20 cellular contexts compared by ENCODE assay signal in the genomic region with DNA sequence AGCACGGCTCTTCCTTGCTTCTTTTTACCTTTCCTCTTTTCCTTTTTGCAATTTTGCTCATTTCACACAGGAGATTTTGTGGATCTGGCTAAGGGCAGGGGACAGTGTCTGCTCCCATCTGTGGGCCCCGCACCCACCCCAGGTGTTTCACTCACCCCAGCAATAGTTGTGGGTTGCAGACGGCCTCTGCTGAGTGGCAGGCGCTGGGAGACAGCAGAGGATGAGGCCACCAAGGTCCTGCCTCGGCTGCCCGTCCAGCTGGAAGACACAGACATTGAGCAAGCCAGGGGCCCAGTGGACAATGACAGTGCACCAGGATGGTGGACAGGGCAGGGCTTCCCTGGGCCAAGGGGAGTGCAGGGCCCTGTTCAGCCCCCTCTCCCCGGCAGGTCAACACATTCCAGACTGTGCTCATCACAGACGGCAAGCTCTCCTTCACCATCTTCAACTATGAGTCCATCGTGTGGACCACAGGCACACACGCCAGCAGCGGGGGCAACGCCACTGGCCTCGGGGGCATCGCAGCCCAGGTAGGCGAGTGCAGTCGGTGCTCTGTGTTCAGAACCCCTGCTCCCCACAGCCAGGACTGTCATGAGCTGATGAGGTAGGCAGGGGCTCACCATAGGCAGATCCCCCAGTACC.
"Had no signal": no experiment of that assay in that cellular context is flagged by ENCODE, and none has a peak within 500 bp of the region (broad histone marks: within the 10 kb centered on the region; RNA-seq: fewer than 3 reads in every experiment).

No MANE protein-coding gene starts in this region.

- H3K27ac Mint-ChIP-seq: natural killer cell treated with Interleukin-12 subunit alpha and Interleukin-12 subunit beta and Interleukin-15 and Interleukin-18, amount 100 ng/mL, for 72 hours; stimulated activated naive CD8-positive, alpha-beta T cell treated with anti-CD3 and anti-CD28 coated beads, Interleukin-15, Interleukin-2, amounts not matched to agents 100 ng/mL and 50 ng/mL, for 24 hours had no signal

- H3K4me3 Mint-ChIP-seq: natural killer cell treated with Interleukin-12 subunit alpha and Interleukin-12 subunit beta and Interleukin-15 and Interleukin-18, amount 100 ng/mL, for 72 hours; stimulated activated naive CD8-positive, alpha-beta T cell treated with anti-CD3 and anti-CD28 coated beads, Interleukin-15, Interleukin-2, amounts not matched to agents 100 ng/mL and 50 ng/mL, for 24 hours had no signal

- H3K4me3 ChIP-seq: mucosa of descending colon, psoas muscle, spleen, suprapubic skin had no signal

- H3K36me3 Mint-ChIP-seq: natural killer cell treated with Interleukin-12 subunit alpha and Interleukin-12 subunit beta and Interleukin-15 and Interleukin-18, amount 100 ng/mL, for 72 hours had no signal

- H3K9me3 ChIP-seq: mucosa of descending colon, psoas muscle, suprapubic skin had no signal

- ATAC-seq: left colon; mucosa of descending colon; natural killer cell treated with Interleukin-12 subunit alpha and Interleukin-12 subunit beta and Interleukin-15 and Interleukin-18, amount 100 ng/mL, for 72 hours; psoas muscle; sciatic nerve had no signal

- H3K4me1 ChIP-seq: psoas muscle had no signal

- DNase-seq: activated CD4-positive, alpha-beta T cell treated with anti-CD3 and anti-CD28 coated beads, Interleukin-2, amount 50 U/mL, for 48 hours; activated CD4-positive, CD25-positive, alpha-beta regulatory T cell treated with anti-CD3 and anti-CD28 coated beads, Interleukin-2, amount 50 U/mL, for 72 hours; activated CD8-positive, alpha-beta memory T cell treated with anti-CD3 and anti-CD28 coated beads, Interleukin-2, amount 50 U/mL, for 48 hours; activated gamma-delta T cell treated with Interleukin-2 at 50 U/mL for 16 hours; anterior cingulate cortex; cerebellar nuclear complex; effector memory CD4-positive, alpha-beta T cell; foreskin melanocyte; left colon; mammary epithelial cell; mucosa of descending colon; occipital lobe; T-helper 1 cell; trophoblast cell had no signal

- H3K27me3 ChIP-seq: suprapubic skin had no signal

- H3K27ac ChIP-seq: psoas muscle, spleen, suprapubic skin had no signal

- H3K27me3 Mint-ChIP-seq: stimulated activated naive CD8-positive, alpha-beta T cell treated with anti-CD3 and anti-CD28 coated beads, Interleukin-15, Interleukin-2, amounts not matched to agents 100 ng/mL and 50 ng/mL, for 24 hours had no signal

- H3K9me3 Mint-ChIP-seq: natural killer cell treated with Interleukin-12 subunit alpha and Interleukin-12 subunit beta and Interleukin-15 and Interleukin-18, amount 100 ng/mL, for 72 hours; stimulated activated naive CD8-positive, alpha-beta T cell treated with anti-CD3 and anti-CD28 coated beads, Interleukin-15, Interleukin-2, amounts not matched to agents 100 ng/mL and 50 ng/mL, for 24 hours had no signal
